Comparison of ENCODE assay signal across 8 cellular contexts in the genomic region with DNA sequence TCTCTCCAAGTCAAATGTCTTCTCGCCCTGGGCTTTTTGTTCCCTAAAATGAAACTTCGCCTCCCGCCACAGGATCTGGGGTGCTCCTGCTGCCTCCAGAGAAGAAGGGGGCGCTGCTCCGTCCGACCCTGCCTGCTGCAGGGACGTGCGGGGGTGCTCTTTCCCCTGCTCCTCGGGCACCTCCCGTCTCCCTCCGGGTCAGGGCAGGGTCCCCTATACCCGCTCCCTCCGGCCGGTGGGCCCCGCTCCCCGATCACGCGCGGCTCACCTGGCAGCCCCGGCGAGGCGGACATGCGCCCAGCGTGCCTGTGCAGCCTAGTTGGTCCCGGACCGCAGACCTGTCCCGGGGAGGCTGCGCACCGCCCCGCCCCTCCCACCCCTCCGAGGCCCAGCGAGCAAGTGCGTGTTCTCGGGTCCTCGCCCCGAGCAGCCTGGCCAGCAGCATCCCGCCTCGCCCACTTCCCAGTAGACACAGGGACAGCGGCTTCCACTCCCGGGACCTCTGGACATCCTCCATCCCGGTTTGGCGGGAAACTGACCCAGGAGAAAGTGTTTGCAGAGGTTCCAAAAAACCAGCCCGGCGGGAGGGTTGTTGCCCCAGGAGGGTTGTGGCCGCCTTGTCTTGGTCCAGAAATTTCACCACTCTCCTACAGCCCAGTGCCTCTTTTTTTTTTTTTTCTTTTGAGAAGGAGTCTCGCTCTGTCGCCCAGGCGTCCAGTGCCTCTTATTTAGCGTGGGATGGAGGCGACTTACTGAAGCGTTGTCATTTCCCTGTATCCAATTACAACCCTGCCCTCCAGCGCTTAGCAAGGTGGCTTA. TPM values are rescaled to one million over a fixed set of nuclear protein-coding genes. Genes with fewer than 3 reads are reported as not detected.
A peak's percentile ranks its signal among the peaks of the same experiment; 100 is the strongest.
DNase-seq lines count a peak whose midpoint lies in the region; ATAC-seq and TF ChIP-seq lines count a peak whose summit lies in the region.

OXGR1 (minus strand) TSS at position 447 of the 819 bp plus-strand sequence. CDS start 6,717 bp downstream, outside the sequence.

- H3K4me1 Mint-ChIP-seq in neural crest cell, result peaks cover 17% of the 10 kb centered on the region

- H3K4me3 ChIP-seq in MG63, result 0 out of 2 replicates have a peak within 1 kb of the TSS, but pooled peaks have one; percentile 20
- H3K4me3 ChIP-seq in fibroblast of pulmonary artery (replicated peaks; ENCODE audit: low read depth, low read length), result peak within 1 kb of the TSS; percentile 51

- H3K27me3 ChIP-seq in MG63, result peaks cover 42% of the 10 kb centered on the region

- H3K9me3 Mint-ChIP-seq in neural crest cell, result peaks cover 6% of the 10 kb centered on the region

- DNase-seq in AG08395 (ENCODE audit: low spot score) (peak; percentile 9), MG63 (no peak), fibroblast of pulmonary artery (ENCODE audit: low read depth) (no peak), neural crest cell (ENCODE audit: low read depth, low spot score) (peak; percentile 12), occipital lobe (lab: John Stamatoyannopoulos, UW) (no peak), NCI-H345 treated with DMSO at 0.1 percent for 48 hours (lab: John Stamatoyannopoulos, UW; ENCODE audit: unreplicated experiment) (no peak)

- H3K4me3 Mint-ChIP-seq in neural crest cell, result peak within 1 kb of the TSS; percentile 88

- peaks cover 4% of the 10 kb centered on the region for H3K36me3 Mint-ChIP-seq in neural crest cell (ENCODE audit: low read depth)

- H3K9me3 ChIP-seq in MG63, result no peaks in the 10 kb centered on the region

- TF ChIP-seq CTCF in fibroblast of pulmonary artery (IDR thresholded peaks at IDR 0.05; ENCODE audit: low read length, missing control alignments), result no peak
- no peak for TF ChIP-seq CTCF in neural crest cell (conservative IDR thresholded peaks at IDR 0.05)

- ATAC-seq in GM21515 (IDR thresholded peaks at IDR 0.05; ENCODE audit: unreplicated experiment) (no peak), GM21723 (IDR thresholded peaks at IDR 0.05; ENCODE audit: unreplicated experiment) (no peak)

- H3K27ac Mint-ChIP-seq in neural crest cell (ENCODE audit: unreplicated experiment), result peak within 1 kb of the TSS; percentile 25

- H3K36me3 ChIP-seq in MG63, result no peaks in the 10 kb centered on the region

- H3K27me3 Mint-ChIP-seq in neural crest cell (ENCODE audit: low read depth), result peaks cover 66% of the 10 kb centered on the region

RNA-seq across cellular contexts. Expression of gene OXGR1, which starts in this region (rescaled TPM):
- total RNA-seq in MG63 (2014; rRNA removed; shearing (Covaris generic); ENCODE audit: low replicate concordance), result not detected in 2 replicates
- total RNA-seq in neural crest cell (0.42 and 0.77 TPM in 2 replicates), occipital lobe (not detected)

Comparison
In these comparisons a context has a peak if more than half of its experiments do, and no peak if none do; other contexts are left out.
1. Peak in DNase-seq in neural crest cell; RNA of the gene not detected or under 1 TPM.